8 cellular contexts compared by ENCODE assay signal in the genomic region with DNA sequence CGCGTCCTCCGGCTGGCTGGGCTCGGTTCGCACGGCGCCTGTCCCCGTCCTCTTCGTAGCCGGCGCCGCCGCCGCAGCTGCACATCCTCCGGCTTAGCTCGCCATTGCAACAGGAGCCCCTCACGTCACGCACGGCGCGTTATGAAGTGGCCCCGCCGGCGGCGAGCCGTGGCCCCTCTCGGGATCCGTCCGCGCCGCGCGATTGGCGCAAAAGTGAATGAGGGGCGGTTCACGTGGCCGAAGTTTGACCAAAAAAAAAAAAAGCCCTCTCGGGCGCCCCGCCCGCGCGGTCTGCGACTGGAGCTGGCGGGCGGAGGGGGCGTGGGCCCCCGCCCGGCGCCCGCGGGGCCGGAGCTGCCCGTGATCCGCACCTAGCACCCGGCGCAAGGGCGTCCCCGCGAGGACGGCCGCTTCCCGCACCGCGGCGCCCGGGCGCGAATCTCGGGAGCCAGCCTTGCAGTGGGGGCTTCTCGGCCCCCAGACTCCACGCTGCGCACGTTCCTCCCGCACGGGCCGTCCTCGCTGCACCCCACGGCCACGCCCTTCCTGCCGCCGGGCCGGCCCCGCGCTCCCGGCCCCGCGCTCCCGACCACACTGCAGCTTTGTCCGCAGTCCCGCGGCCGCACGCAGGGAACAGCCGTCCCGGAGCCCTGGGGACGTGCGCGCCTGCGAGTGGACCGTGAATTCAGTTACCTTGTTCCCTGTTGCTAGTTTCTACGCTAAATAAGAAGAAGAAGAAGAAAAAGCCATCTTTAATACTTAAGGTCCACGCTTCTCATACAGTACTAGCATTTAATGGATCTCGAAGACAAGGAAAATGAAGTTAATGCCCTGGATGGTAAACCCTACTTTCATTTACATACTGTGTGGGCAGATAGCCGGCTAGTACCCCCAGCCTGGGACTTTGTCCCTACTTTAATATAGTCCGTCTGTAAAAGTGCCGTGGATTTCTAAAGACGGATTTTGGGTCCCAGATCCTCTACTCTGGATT. TPM values are rescaled to one million over a fixed set of nuclear protein-coding genes. Genes with fewer than 3 reads are reported as not detected.
DNase-seq lines count a peak whose midpoint lies in the region; ATAC-seq and TF ChIP-seq lines count a peak whose summit lies in the region.

A gene with protein sequence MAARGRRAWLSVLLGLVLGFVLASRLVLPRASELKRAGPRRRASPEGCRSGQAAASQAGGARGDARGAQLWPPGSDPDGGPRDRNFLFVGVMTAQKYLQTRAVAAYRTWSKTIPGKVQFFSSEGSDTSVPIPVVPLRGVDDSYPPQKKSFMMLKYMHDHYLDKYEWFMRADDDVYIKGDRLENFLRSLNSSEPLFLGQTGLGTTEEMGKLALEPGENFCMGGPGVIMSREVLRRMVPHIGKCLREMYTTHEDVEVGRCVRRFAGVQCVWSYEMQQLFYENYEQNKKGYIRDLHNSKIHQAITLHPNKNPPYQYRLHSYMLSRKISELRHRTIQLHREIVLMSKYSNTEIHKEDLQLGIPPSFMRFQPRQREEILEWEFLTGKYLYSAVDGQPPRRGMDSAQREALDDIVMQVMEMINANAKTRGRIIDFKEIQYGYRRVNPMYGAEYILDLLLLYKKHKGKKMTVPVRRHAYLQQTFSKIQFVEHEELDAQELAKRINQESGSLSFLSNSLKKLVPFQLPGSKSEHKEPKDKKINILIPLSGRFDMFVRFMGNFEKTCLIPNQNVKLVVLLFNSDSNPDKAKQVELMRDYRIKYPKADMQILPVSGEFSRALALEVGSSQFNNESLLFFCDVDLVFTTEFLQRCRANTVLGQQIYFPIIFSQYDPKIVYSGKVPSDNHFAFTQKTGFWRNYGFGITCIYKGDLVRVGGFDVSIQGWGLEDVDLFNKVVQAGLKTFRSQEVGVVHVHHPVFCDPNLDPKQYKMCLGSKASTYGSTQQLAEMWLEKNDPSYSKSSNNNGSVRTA (minus strand): TSS at position 219 of the 991 bp plus-strand sequence. CDS start 592 bp downstream, outside the sequence.

- peaks cover 32% of the 10 kb centered on the region for H4K20me1 ChIP-seq in osteoblast (ENCODE audit: insufficient read depth, low read length)

- TF ChIP-seq CTCF in LNCaP clone FGC (IDR thresholded peaks at IDR 0.05; ENCODE audit: control insufficient read depth, extremely low read depth, insufficient read depth) (peak; percentile 45), osteoblast (IDR thresholded peaks at IDR 0.05; ENCODE audit: extremely low read depth, low read depth, low read length) (no peak), testis (IDR thresholded peaks at IDR 0.05) (peak in 1 of 3 experiments; percentile 33)

- no peaks in the 10 kb centered on the region for H3K27me3 ChIP-seq in osteoblast (ENCODE audit: insufficient read depth, low read length)
- no peaks in the 10 kb centered on the region for H3K27me3 ChIP-seq in testis

- DNase-seq in GM03348 (ENCODE audit: low spot score) = peak; percentile 93
- DNase-seq in H4 (ENCODE audit: low spot score) = peak; percentile 79
- peak; percentile 61 for DNase-seq in LNCaP clone FGC (ENCODE audit: low read depth)
- no peak for DNase-seq in glomerular endothelial cell (ENCODE audit: extremely low read depth, low read depth, low spot score)
- DNase-seq in osteoblast (ENCODE audit: insufficient read length, low spot score, missing footprints) = peak; percentile 99
- peak; percentile 95 for DNase-seq in testis

- no peaks in the 10 kb centered on the region for H3K9me3 ChIP-seq in osteoblast (ENCODE audit: low read depth, low read length)
- H3K9me3 ChIP-seq in testis = no peaks in the 10 kb centered on the region

- ATAC-seq in SK-N-SH treated with all-trans-retinoic acid at 6 μM for 48 hours = peak; percentile 79

- peaks cover 39% of the 10 kb centered on the region for H3K79me2 ChIP-seq in osteoblast (ENCODE audit: insufficient read depth, low read length)

- TF ChIP-seq POLR2A in testis (IDR thresholded peaks at IDR 0.05) = peak; percentile 66

- peak within 1 kb of the TSS; percentile 77 for H3K4me3 ChIP-seq in LNCaP clone FGC (ENCODE audit: low read depth, low read length)
- peak within 1 kb of the TSS; percentile 81 for H3K4me3 ChIP-seq in osteoblast (ENCODE audit: insufficient read depth, low read length)
- H3K4me3 ChIP-seq in testis = peak within 1 kb of the TSS; percentile 78 to 82

- peaks cover 25% of the 10 kb centered on the region for H3K4me1 ChIP-seq in osteoblast (ENCODE audit: insufficient read depth, low read length)
- peaks cover 37% of the 10 kb centered on the region for H3K4me1 ChIP-seq in testis

- H2AFZ ChIP-seq in osteoblast (ENCODE audit: low read length) = peak within 1 kb of the TSS; percentile 65

- H3K27ac ChIP-seq in osteoblast (ENCODE audit: low read depth, low read length) (peak within 1 kb of the TSS; percentile 85), testis (peak within 1 kb of the TSS; percentile 90 to 92)

- H3K9me3 Mint-ChIP-seq in activated naive CD4-positive, alpha-beta T cell treated with anti-CD3 and anti-CD28 coated beads, Interleukin-2, amount 50 U/mL, for 24 hours = no peaks in the 10 kb centered on the region

- H3K27me3 Mint-ChIP-seq in activated naive CD4-positive, alpha-beta T cell treated with anti-CD3 and anti-CD28 coated beads, Interleukin-2, amount 50 U/mL, for 24 hours = no peaks in the 10 kb centered on the region

- H3K4me2 ChIP-seq in osteoblast (ENCODE audit: insufficient read depth, low read length) = peak within 1 kb of the TSS; percentile 95

- intact Hi-C loops in testis (cut with DNase I; ENCODE audit: low total_unique reads) = loop anchor here (5.0 to 10.0 kb wide), 3 partner anchors 65 to 235 kb away; no protein-coding TSS in a partner anchor

- peak within 1 kb of the TSS; percentile 92 for H3K4me3 Mint-ChIP-seq in activated naive CD4-positive, alpha-beta T cell treated with anti-CD3 and anti-CD28 coated beads, Interleukin-2, amount 50 U/mL, for 24 hours

- peaks cover 61% of the 10 kb centered on the region for H3K4me1 Mint-ChIP-seq in activated naive CD4-positive, alpha-beta T cell treated with anti-CD3 and anti-CD28 coated beads, Interleukin-2, amount 50 U/mL, for 24 hours

- peaks cover 12% of the 10 kb centered on the region for H3K36me3 ChIP-seq in osteoblast (ENCODE audit: insufficient read depth, low read length)
- no peaks in the 10 kb centered on the region for H3K36me3 ChIP-seq in testis (ENCODE audit: low read depth, missing control alignments)

- 1 to 3% methylated on average over 16 to 83 of the region's 108 CpGs for WGBS in testis, 2 donors

- peak within 1 kb of the TSS; percentile 93 for H3K27ac Mint-ChIP-seq in activated naive CD4-positive, alpha-beta T cell treated with anti-CD3 and anti-CD28 coated beads, Interleukin-2, amount 50 U/mL, for 24 hours

- peaks cover 10% of the 10 kb centered on the region for H3K36me3 Mint-ChIP-seq in activated naive CD4-positive, alpha-beta T cell treated with anti-CD3 and anti-CD28 coated beads, Interleukin-2, amount 50 U/mL, for 24 hours

TF ChIP-seq in SK-N-SH treated with all-trans-retinoic acid at 6 μM for 48 hours, 23 proteins besides CTCF, POLR2A, EP300 and RAD21 (continues in another document):
- TF ChIP-seq, protein P1, sequence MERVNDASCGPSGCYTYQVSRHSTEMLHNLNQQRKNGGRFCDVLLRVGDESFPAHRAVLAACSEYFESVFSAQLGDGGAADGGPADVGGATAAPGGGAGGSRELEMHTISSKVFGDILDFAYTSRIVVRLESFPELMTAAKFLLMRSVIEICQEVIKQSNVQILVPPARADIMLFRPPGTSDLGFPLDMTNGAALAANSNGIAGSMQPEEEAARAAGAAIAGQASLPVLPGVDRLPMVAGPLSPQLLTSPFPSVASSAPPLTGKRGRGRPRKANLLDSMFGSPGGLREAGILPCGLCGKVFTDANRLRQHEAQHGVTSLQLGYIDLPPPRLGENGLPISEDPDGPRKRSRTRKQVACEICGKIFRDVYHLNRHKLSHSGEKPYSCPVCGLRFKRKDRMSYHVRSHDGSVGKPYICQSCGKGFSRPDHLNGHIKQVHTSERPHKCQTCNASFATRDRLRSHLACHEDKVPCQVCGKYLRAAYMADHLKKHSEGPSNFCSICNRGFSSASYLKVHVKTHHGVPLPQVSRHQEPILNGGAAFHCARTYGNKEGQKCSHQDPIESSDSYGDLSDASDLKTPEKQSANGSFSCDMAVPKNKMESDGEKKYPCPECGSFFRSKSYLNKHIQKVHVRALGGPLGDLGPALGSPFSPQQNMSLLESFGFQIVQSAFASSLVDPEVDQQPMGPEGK (CRISPR knock-in tag; IDR thresholded peaks at IDR 0.05; ENCODE audit: borderline replicate concordance) = no peak
- no peak for TF ChIP-seq SNAI2 (CRISPR knock-in tag; IDR thresholded peaks at IDR 0.05)
- TF ChIP-seq OSR1 (CRISPR knock-in tag; IDR thresholded peaks at IDR 0.05) = no peak
- TF ChIP-seq, protein P2, sequence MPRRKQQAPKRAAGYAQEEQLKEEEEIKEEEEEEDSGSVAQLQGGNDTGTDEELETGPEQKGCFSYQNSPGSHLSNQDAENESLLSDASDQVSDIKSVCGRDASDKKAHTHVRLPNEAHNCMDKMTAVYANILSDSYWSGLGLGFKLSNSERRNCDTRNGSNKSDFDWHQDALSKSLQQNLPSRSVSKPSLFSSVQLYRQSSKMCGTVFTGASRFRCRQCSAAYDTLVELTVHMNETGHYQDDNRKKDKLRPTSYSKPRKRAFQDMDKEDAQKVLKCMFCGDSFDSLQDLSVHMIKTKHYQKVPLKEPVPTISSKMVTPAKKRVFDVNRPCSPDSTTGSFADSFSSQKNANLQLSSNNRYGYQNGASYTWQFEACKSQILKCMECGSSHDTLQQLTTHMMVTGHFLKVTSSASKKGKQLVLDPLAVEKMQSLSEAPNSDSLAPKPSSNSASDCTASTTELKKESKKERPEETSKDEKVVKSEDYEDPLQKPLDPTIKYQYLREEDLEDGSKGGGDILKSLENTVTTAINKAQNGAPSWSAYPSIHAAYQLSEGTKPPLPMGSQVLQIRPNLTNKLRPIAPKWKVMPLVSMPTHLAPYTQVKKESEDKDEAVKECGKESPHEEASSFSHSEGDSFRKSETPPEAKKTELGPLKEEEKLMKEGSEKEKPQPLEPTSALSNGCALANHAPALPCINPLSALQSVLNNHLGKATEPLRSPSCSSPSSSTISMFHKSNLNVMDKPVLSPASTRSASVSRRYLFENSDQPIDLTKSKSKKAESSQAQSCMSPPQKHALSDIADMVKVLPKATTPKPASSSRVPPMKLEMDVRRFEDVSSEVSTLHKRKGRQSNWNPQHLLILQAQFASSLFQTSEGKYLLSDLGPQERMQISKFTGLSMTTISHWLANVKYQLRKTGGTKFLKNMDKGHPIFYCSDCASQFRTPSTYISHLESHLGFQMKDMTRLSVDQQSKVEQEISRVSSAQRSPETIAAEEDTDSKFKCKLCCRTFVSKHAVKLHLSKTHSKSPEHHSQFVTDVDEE (CRISPR knock-in tag; IDR thresholded peaks at IDR 0.05) = 0 out of 2 replicates have a peak, but pooled peaks have one; percentile 26

RNA-seq across cellular contexts. Expression of the gene that starts here (rescaled TPM):
- 18.1 and 22.5 TPM in 2 replicates for total RNA-seq in H4 (2014; rRNA removed; shearing (Covaris generic))
- total RNA-seq in glomerular endothelial cell (33.9 and 47.0 TPM in 2 replicates), osteoblast (36.8 and 39.1 TPM in 2 replicates), testis (10 to 100 TPM; 31.1 to 36.1 TPM)
- 20.0 TPM for polyA plus RNA-seq in testis (ENCODE audit: insufficient read depth, low read depth, low replicate concordance)
